9 cellular contexts compared by ENCODE assay signal in genomic region chr9:96317335-96317980, GRCh38. TPM values are rescaled to one million over a fixed set of nuclear protein-coding genes. Genes with fewer than 3 reads are reported as not detected.
A peak's percentile ranks its signal among the peaks of the same experiment; 100 is the strongest.
DNase-seq lines count a peak whose midpoint lies in the region; ATAC-seq and TF ChIP-seq lines count a peak whose summit lies in the region.
"Had no signal": no experiment of that assay in that cellular context is flagged by ENCODE, and none has a peak within 500 bp of the region (broad histone marks: within the 10 kb centered on the region; RNA-seq: fewer than 3 reads in every experiment).

No MANE protein-coding gene starts in this region.

- no peaks in the 10 kb centered on the region for H3K4me1 ChIP-seq in PC-9 (replicated peaks; ENCODE audit: insufficient read depth)

- no peaks in the 10 kb centered on the region for H4K20me1 ChIP-seq in PC-9 (ENCODE audit: insufficient read depth)

- no peaks in the 10 kb centered on the region for H3K27me3 ChIP-seq in PC-9 (ENCODE audit: insufficient read depth, low read depth)

- no peak overlapping the region for H3K27ac ChIP-seq in PC-9

- no peak overlapping the region for H2AFZ ChIP-seq in PC-9

- no peak overlapping the region for H3K4me3 Mint-ChIP-seq in CD14-positive monocyte
- H3K4me3 Mint-ChIP-seq in activated naive CD4-positive, alpha-beta T cell treated with anti-CD3 and anti-CD28 coated beads, Interleukin-2, amount 10 ng/mL, durations not matched to agents 7 days and 5 days = no peak overlapping the region

- H3K36me3 Mint-ChIP-seq in CD14-positive monocyte = peaks cover 7% of the 10 kb centered on the region in 2 donors
- no peaks in the 10 kb centered on the region for H3K36me3 Mint-ChIP-seq in activated naive CD4-positive, alpha-beta T cell treated with anti-CD3 and anti-CD28 coated beads, Interleukin-2, amount 10 ng/mL, durations not matched to agents 7 days and 5 days

- H3K9me3 Mint-ChIP-seq in CD14-positive monocyte = peaks cover 8 to 19% (median 18%) of the 10 kb centered on the region in 7 donors
- H3K9me3 Mint-ChIP-seq in activated naive CD4-positive, alpha-beta T cell treated with anti-CD3 and anti-CD28 coated beads, Interleukin-2, amount 10 ng/mL, durations not matched to agents 7 days and 5 days = peaks cover 13% of the 10 kb centered on the region

- CTCF ChIA-PET in PC-9 (lab: Charles Lee) = interaction anchor here (0.5 to 2.3 kb wide), 12 partner anchors 58 to 1763 kb away, joined by 3 to 20 read pairs (median 4); partner anchors contain the start of gene PCAT7
- CTCF ChIA-PET in activated naive CD4-positive, alpha-beta T cell treated with anti-CD3 and anti-CD28 coated beads, Interleukin-2, amount 10 ng/mL, durations not matched to agents 7 days and 5 days (lab: Charles Lee) = interaction anchor here (0.7 to 2.5 kb wide), 15 partner anchors 9 to 652 kb away, joined by 3 to 21 read pairs (median 4); no protein-coding TSS in a partner anchor

- TF ChIP-seq CTCF in CD14-positive monocyte (IDR thresholded peaks at IDR 0.05) (peak; percentile 88), PC-9 (conservative IDR thresholded peaks at IDR 0.05) (peak; percentile 86)

- H3K4me2 ChIP-seq in PC-9 = no peak overlapping the region

- H3K36me3 ChIP-seq in PC-9 (ENCODE audit: low read depth) = no peaks in the 10 kb centered on the region

- H3K4me3 ChIP-seq in PC-9 = no peak overlapping the region

- peaks cover 0 to 3% (median 0%) of the 10 kb centered on the region in 3 donors for H3K27me3 Mint-ChIP-seq in CD14-positive monocyte (ENCODE audit: low read depth in 3 of 3)
- H3K27me3 Mint-ChIP-seq in activated naive CD4-positive, alpha-beta T cell treated with anti-CD3 and anti-CD28 coated beads, Interleukin-2, amount 10 ng/mL, durations not matched to agents 7 days and 5 days = peaks cover 4% of the 10 kb centered on the region

- no TSS peak for BruUV-seq in PC-9 (replicated peaks; lab: Mats Ljungman, UMichigan)

- no peak overlapping the region for H3K27ac Mint-ChIP-seq in CD14-positive monocyte
- H3K27ac Mint-ChIP-seq in activated naive CD4-positive, alpha-beta T cell treated with anti-CD3 and anti-CD28 coated beads, Interleukin-2, amount 10 ng/mL, durations not matched to agents 7 days and 5 days = no peak overlapping the region

- POLR2A ChIA-PET in PC-9 (lab: Charles Lee; ENCODE audit: unreplicated experiment) = interaction anchor here (0.5 to 0.9 kb wide), 3 partner anchors 10 to 806 kb away, joined by 4 to 9 read pairs (median 7); no protein-coding TSS in a partner anchor

- no peak for DNase-seq in CD14-positive monocyte (ENCODE audit: low spot score)
- peak; percentile 50 for DNase-seq in H4 (ENCODE audit: low spot score)
- peak; percentile 34 to 43 for DNase-seq in PC-9
- DNase-seq in activated naive CD4-positive, alpha-beta T cell treated with anti-CD3 and anti-CD28 coated beads, Interleukin-2, amount 10 ng/mL, durations not matched to agents 7 days and 5 days = peak; percentile 59
- peak; percentile 59 for DNase-seq in glomerular visceral epithelial cell (ENCODE audit: extremely low spot score)
- peak in 8 of 10 donors; percentile 36 to 94 (median 60) for DNase-seq in posterior cingulate gyrus

- no peaks in the 10 kb centered on the region for H3K9me2 ChIP-seq in PC-9 (ENCODE audit: insufficient read depth)

- H3K79me2 ChIP-seq in PC-9 (ENCODE audit: low read depth) = no peaks in the 10 kb centered on the region

- 0 out of 2 replicates have a peak, but pooled peaks cover 4% of the 10 kb centered on the region for H3K9me3 ChIP-seq in PC-9 (ENCODE audit: insufficient read depth, low read depth)

- no peak for ATAC-seq in GM18909 (IDR thresholded peaks at IDR 0.05; ENCODE audit: poor library complexity, unreplicated experiment)
- ATAC-seq in HG02870 (IDR thresholded peaks at IDR 0.05; ENCODE audit: unreplicated experiment) = no peak

- H3K4me1 Mint-ChIP-seq in CD14-positive monocyte = peaks cover 16% of the 10 kb centered on the region
- H3K4me1 Mint-ChIP-seq in activated naive CD4-positive, alpha-beta T cell treated with anti-CD3 and anti-CD28 coated beads, Interleukin-2, amount 10 ng/mL, durations not matched to agents 7 days and 5 days = no peaks in the 10 kb centered on the region

- intact Hi-C loops in CD14-positive monocyte (cut with micrococcal nuclease) = no loop called here
- intact Hi-C loops in PC-9 (cut with micrococcal nuclease; ENCODE audit: unreplicated experiment) = loop anchor here (1.0 kb wide), 2 partner anchors 85 to 98 kb away; no protein-coding TSS in a partner anchor
- intact Hi-C loops in posterior cingulate gyrus (cut with DNase I) = loop anchor here (2.0 kb wide), 1 partner anchor 85 kb away; no protein-coding TSS in a partner anchor

- no peaks in the 10 kb centered on the region for H3F3A ChIP-seq in PC-9 (ENCODE audit: insufficient read depth, low read depth)

RNA-seq across cellular contexts. Expression of gene HSD17B3, which starts 15.5 kb away (rescaled TPM):
- not detected for polyA plus RNA-seq in CD14-positive monocyte
- not detected in 2 replicates for total RNA-seq in H4 (2014; rRNA removed; shearing (Covaris generic))
- total RNA-seq in PC-9 (2021) = 0.38 TPM in 1 of 2 replicates, not detected in the other
- total RNA-seq: T-helper 1 cell treated with Interleukin-12 subunit alpha and Interleukin-12 subunit beta and Interleukin-4 antibody, amounts not matched to agents 30 ng/mL and 1 ng/mL, for 36 hours had no signal

Comparison
In these comparisons a context has a peak if more than half of its experiments do, and no peak if none do; other contexts are left out.
1. intact Hi-C loops: an anchor here in PC-9 (1.0 kb wide) and posterior cingulate gyrus (2.0 kb wide); none called in CD14-positive monocyte.